39 cellular contexts compared by ENCODE assay signal in the genomic region with DNA sequence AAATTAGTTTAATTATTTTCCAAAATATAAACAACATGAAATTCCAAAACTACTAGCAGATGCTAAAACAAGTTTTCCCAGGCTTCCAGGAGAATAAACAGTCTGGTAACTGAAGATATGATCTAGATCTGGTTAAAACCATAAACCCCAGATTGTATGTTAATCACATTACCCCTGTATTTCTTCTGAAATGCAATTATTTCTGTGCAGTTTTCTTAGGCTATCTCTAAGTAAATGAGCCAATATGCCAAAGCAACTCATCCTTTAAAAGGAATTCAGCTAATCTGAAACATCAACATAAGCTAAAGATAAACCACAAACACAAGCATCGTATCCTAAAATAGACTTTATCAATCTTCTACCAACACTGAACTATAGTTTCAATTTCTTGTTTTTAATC.
"Had no signal": no experiment of that assay in that cellular context is flagged by ENCODE, and none has a peak within 500 bp of the region (broad histone marks: within the 10 kb centered on the region; RNA-seq: fewer than 3 reads in every experiment).

No MANE protein-coding gene starts in this region.

- DNase-seq: activated CD4-positive, alpha-beta memory T cell treated with anti-CD3 and anti-CD28 coated beads, Interleukin-2, amount 10 ng/mL, durations not matched to agents 7 days and 5 days; activated CD4-positive, alpha-beta T cell treated with anti-CD3 and anti-CD28 coated beads for 1 hour; activated CD4-positive, alpha-beta T cell treated with anti-CD3 and anti-CD28 coated beads for 48 hours; activated CD4-positive, CD25-positive, alpha-beta regulatory T cell; activated CD8-positive, alpha-beta memory T cell treated with anti-CD3 and anti-CD28 coated beads for 24 hours; activated CD8-positive, alpha-beta memory T cell treated with anti-CD3 and anti-CD28 coated beads, Interleukin-2, amount 10 ng/mL, durations not matched to agents 7 days and 5 days; activated CD8-positive, alpha-beta memory T cell treated with anti-CD3 and anti-CD28 coated beads, Interleukin-2, amount 50 U/mL, for 48 hours; activated effector memory CD4-positive, alpha-beta T cell treated with Interleukin-2 at 50 U/mL for 16 hours; activated naive CD4-positive, alpha-beta T cell treated with anti-CD3 and anti-CD28 coated beads, Interleukin-2, amount 10 ng/mL, durations not matched to agents 7 days and 5 days; activated naive CD8-positive, alpha-beta T cell treated with anti-CD3 and anti-CD28 coated beads, Interleukin-2, amount 50 U/mL, for 24 hours; activated T-cell treated with anti-CD3 and anti-CD28 coated beads, Interleukin-2, amount 50 U/mL, for 48 hours; anterior cingulate cortex; brain microvascular endothelial cell; central memory CD4-positive, alpha-beta T cell; Kasumi-1; KBM-7; MG63; MV-4-11; NCI-H1092; NCI-H1417; NCI-H146; NCI-H187; NCI-H2029 treated with DMSO at 0.1 percent for 48 hours; NCI-H2107; NCI-H2171; NCI-H510A treated with DMSO at 0.1 percent for 48 hours; NCI-H526 treated with DMSO at 0.1 percent for 48 hours; NCI-H774; NK-92 treated with Interleukin-12 subunit alpha and Interleukin-12 subunit beta, amount 100 ng/mL, for 24 hours; PC-3; Peyer's patch; RPMI8226; SW 1271; T-helper 1 cell; T-helper 2 cell; T1000; WERI-Rb-1 had no signal

- ATAC-seq: activated CD8-positive, alpha-beta memory T cell treated with anti-CD3 and anti-CD28 coated beads, Interleukin-2, amount 10 ng/mL, durations not matched to agents 7 days and 5 days; activated naive CD8-positive, alpha-beta T cell treated with anti-CD3 and anti-CD28 coated beads, Interleukin-2, amount 50 U/mL, for 24 hours; PC-3 had no signal

- H3K27ac Mint-ChIP-seq: activated CD4-positive, alpha-beta memory T cell treated with anti-CD3 and anti-CD28 coated beads, Interleukin-2, amount 10 ng/mL, durations not matched to agents 7 days and 5 days; activated CD8-positive, alpha-beta memory T cell treated with anti-CD3 and anti-CD28 coated beads, Interleukin-2, amount 10 ng/mL, durations not matched to agents 7 days and 5 days; activated naive CD4-positive, alpha-beta T cell treated with anti-CD3 and anti-CD28 coated beads, Interleukin-2, amount 10 ng/mL, durations not matched to agents 7 days and 5 days; activated naive CD8-positive, alpha-beta T cell; activated naive CD8-positive, alpha-beta T cell treated with anti-CD3 and anti-CD28 coated beads, Interleukin-2, amount 50 U/mL, for 24 hours had no signal

- H3K9me3 ChIP-seq: MG63, Peyer's patch had no signal

- H3K27me3 ChIP-seq: brain microvascular endothelial cell, Peyer's patch had no signal

- H3K36me3 Mint-ChIP-seq: activated CD8-positive, alpha-beta memory T cell treated with anti-CD3 and anti-CD28 coated beads, Interleukin-2, amount 10 ng/mL, durations not matched to agents 7 days and 5 days; activated naive CD4-positive, alpha-beta T cell treated with anti-CD3 and anti-CD28 coated beads, Interleukin-2, amount 10 ng/mL, durations not matched to agents 7 days and 5 days; activated naive CD8-positive, alpha-beta T cell had no signal

- H3K4me1 ChIP-seq: Peyer's patch had no signal

- H3K9me3 Mint-ChIP-seq: activated CD4-positive, alpha-beta memory T cell treated with anti-CD3 and anti-CD28 coated beads, Interleukin-2, amount 10 ng/mL, durations not matched to agents 7 days and 5 days; activated naive CD4-positive, alpha-beta T cell treated with anti-CD3 and anti-CD28 coated beads, Interleukin-2, amount 10 ng/mL, durations not matched to agents 7 days and 5 days; activated naive CD8-positive, alpha-beta T cell treated with anti-CD3 and anti-CD28 coated beads, Interleukin-2, amount 50 U/mL, for 24 hours had no signal

- H3K36me3 ChIP-seq: brain microvascular endothelial cell, MG63, Peyer's patch, WERI-Rb-1 had no signal

- H3K4me3 ChIP-seq: MG63, Peyer's patch, SK-N-MC had no signal

- H3K4me3 Mint-ChIP-seq: activated CD4-positive, alpha-beta memory T cell treated with anti-CD3 and anti-CD28 coated beads, Interleukin-2, amount 10 ng/mL, durations not matched to agents 7 days and 5 days; activated CD8-positive, alpha-beta memory T cell treated with anti-CD3 and anti-CD28 coated beads, Interleukin-2, amount 10 ng/mL, durations not matched to agents 7 days and 5 days; activated naive CD4-positive, alpha-beta T cell treated with anti-CD3 and anti-CD28 coated beads, Interleukin-2, amount 10 ng/mL, durations not matched to agents 7 days and 5 days; activated naive CD8-positive, alpha-beta T cell; activated naive CD8-positive, alpha-beta T cell treated with anti-CD3 and anti-CD28 coated beads, Interleukin-2, amount 50 U/mL, for 24 hours had no signal

- H3K4me1 Mint-ChIP-seq: activated CD4-positive, alpha-beta memory T cell treated with anti-CD3 and anti-CD28 coated beads, Interleukin-2, amount 10 ng/mL, durations not matched to agents 7 days and 5 days; activated naive CD4-positive, alpha-beta T cell treated with anti-CD3 and anti-CD28 coated beads, Interleukin-2, amount 10 ng/mL, durations not matched to agents 7 days and 5 days; activated naive CD8-positive, alpha-beta T cell treated with anti-CD3 and anti-CD28 coated beads, Interleukin-2, amount 50 U/mL, for 24 hours had no signal

- H3K27ac ChIP-seq: brain microvascular endothelial cell, Peyer's patch, SK-N-MC, WERI-Rb-1 had no signal
